1 cellular context compared by ENCODE assay signal in genomic region chr10:125235093-125236069, GRCh38.
TF ChIP-seq lines count a peak whose summit lies in the region.

No MANE protein-coding gene starts in this region.

TF ChIP-seq in HepG2, 621 proteins besides CTCF, POLR2A, EP300 and RAD21 (continued from another document):
- TF ChIP-seq CHD2 (IDR thresholded peaks at IDR 0.05; ENCODE audit: low read depth, low read length) (no peak), FOXP1 (IDR thresholded peaks at IDR 0.05) (no peak), FOXP1 (CRISPR knock-in tag; IDR thresholded peaks at IDR 0.05) (no peak)
